8 cellular contexts compared by ENCODE assay signal in the genomic region with DNA sequence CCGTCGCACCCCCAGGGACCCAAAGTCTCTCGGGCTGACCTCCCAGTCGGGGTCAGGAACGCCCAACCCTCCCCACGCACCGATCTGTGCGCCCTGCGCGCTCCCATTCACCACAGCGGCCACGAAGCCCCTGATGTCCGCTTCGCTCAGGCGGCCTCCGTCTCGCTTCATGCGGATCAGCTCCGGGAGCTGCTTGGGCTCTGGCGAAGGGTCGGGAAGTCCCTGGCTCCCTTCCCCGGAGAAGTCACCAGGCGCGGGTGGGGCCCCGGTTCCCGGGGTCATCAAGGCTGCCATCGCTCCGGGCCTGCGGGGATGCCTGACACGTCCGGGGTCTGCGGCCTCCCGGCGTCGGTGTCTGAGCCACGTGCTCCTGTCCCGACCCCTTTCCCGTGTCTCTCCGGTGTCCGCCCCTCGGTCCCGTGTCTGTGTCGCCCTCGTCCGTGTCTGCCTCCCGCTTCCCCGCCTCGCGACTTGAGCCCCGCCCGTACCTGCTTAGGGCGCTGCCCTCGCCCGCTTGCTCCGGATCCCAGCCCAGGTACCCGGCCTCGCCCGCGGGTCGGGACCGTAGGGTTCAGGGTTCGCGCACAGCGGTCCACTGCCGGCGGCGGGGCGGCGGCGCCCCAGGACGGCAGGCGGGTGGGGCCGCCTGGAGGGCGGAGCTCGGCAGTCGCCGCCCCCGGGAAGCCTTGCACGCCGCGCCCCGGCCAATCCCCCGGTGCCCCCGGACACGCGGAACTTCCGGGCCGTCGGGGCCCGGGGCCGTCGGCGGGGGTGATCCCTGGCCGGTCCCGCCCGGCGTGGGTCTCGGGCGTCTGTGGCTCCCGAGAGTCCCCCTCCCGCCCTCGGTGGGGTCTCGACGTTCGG. TPM values are rescaled to one million over a fixed set of nuclear protein-coding genes. Genes with fewer than 3 reads are reported as not detected.
DNase-seq lines count a peak whose midpoint lies in the region; ATAC-seq and TF ChIP-seq lines count a peak whose summit lies in the region.

A gene with protein sequence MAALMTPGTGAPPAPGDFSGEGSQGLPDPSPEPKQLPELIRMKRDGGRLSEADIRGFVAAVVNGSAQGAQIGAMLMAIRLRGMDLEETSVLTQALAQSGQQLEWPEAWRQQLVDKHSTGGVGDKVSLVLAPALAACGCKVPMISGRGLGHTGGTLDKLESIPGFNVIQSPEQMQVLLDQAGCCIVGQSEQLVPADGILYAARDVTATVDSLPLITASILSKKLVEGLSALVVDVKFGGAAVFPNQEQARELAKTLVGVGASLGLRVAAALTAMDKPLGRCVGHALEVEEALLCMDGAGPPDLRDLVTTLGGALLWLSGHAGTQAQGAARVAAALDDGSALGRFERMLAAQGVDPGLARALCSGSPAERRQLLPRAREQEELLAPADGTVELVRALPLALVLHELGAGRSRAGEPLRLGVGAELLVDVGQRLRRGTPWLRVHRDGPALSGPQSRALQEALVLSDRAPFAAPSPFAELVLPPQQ (minus strand): TSS at position 597 of the 864 bp plus-strand sequence. CDS start 303 bp downstream, at position 294.

- 3% methylated on average over 6 of the region's 105 CpGs for WGBS in esophagus muscularis mucosa
- WGBS in tibial nerve, 2 donors, result 4 to 15% methylated on average over 23 to 59 of the region's 105 CpGs

- no peak within 1 kb of the TSS for H3K27ac ChIP-seq in HUES6 (ENCODE audit: low read depth, low read length)
- peak within 1 kb of the TSS; percentile 79 to 93 (median 88) for H3K27ac ChIP-seq in esophagus muscularis mucosa (replicated peaks in 1 of 4)
- H3K27ac ChIP-seq in tibial nerve, result peak within 1 kb of the TSS; percentile 56 to 96 (median 90)

- no peak for TF ChIP-seq POLR2A in esophagus muscularis mucosa (IDR thresholded peaks at IDR 0.05; ENCODE audit: low read depth)
- peak; percentile 31 to 69 for TF ChIP-seq POLR2A in tibial nerve (IDR thresholded peaks at IDR 0.05)

- TF ChIP-seq EP300 in esophagus muscularis mucosa (IDR thresholded peaks at IDR 0.05), result no peak
- TF ChIP-seq EP300 in tibial nerve (IDR thresholded peaks at IDR 0.05), result no peak

- H3K36me3 Mint-ChIP-seq in activated CD8-positive, alpha-beta memory T cell treated with anti-CD3 and anti-CD28 coated beads, Interleukin-2, amount 10 ng/mL, durations not matched to agents 7 days and 5 days, result peaks cover 12% of the 10 kb centered on the region
- no peaks in the 10 kb centered on the region for H3K36me3 Mint-ChIP-seq in natural killer cell treated with Interleukin-12 subunit alpha and Interleukin-12 subunit beta and Interleukin-15 and Interleukin-18, amount 100 ng/mL, for 72 hours

- H3K36me3 ChIP-seq in HUES6 (ENCODE audit: control insufficient read depth, insufficient read depth, low read length) (no peaks in the 10 kb centered on the region), esophagus muscularis mucosa (no peaks in the 10 kb centered on the region), tibial nerve (no peaks in the 10 kb centered on the region)

- ATAC-seq in activated CD8-positive, alpha-beta memory T cell treated with anti-CD3 and anti-CD28 coated beads, Interleukin-2, amount 10 ng/mL, durations not matched to agents 7 days and 5 days, result peak; percentile 32
- peak; percentile 49 to 68 for ATAC-seq in natural killer cell treated with Interleukin-12 subunit alpha and Interleukin-12 subunit beta and Interleukin-15 and Interleukin-18, amount 100 ng/mL, for 72 hours

- H3K27me3 ChIP-seq in HUES6 (ENCODE audit: control insufficient read depth, insufficient read depth, low read length), result peaks cover 77% of the 10 kb centered on the region
- H3K27me3 ChIP-seq in esophagus muscularis mucosa, result peaks cover 10 to 56% (median 37%) of the 10 kb centered on the region in 4 donors
- H3K27me3 ChIP-seq in tibial nerve, result peaks cover 3 to 51% of the 10 kb centered on the region in 2 donors

- in situ Hi-C loops in GM13976 (cut with MboI; ENCODE audit: low sequenced_read_pairs, unreplicated experiment), result no loop called here

- peak within 1 kb of the TSS; percentile 75 for H3K4me3 ChIP-seq in HUES6 (ENCODE audit: low read depth, low read length)
- H3K4me3 ChIP-seq in esophagus muscularis mucosa, result peak within 1 kb of the TSS; percentile 62 to 72 (median 63)
- peak within 1 kb of the TSS; percentile 31 to 60 (median 52) for H3K4me3 ChIP-seq in tibial nerve

- DNase-seq in GM13976 (ENCODE audit: low spot score) (peak; percentile 88), esophagus muscularis mucosa (ENCODE audit: extremely low spot score) (no peak), tibial nerve (ENCODE audit: low spot score in 2 of 2) (peak; percentile 40 to 45), NCI-H345 (lab: John Stamatoyannopoulos, UW) (no peak), NCI-H1105 treated with DMSO at 0.1 percent for 48 hours (lab: John Stamatoyannopoulos, UW) (no peak)
- peak; percentile 88 for DNase-seq in activated CD8-positive, alpha-beta memory T cell treated with anti-CD3 and anti-CD28 coated beads, Interleukin-2, amount 10 ng/mL, durations not matched to agents 7 days and 5 days
- DNase-seq in natural killer cell treated with Interleukin-12 subunit alpha and Interleukin-12 subunit beta and Interleukin-15 and Interleukin-18, amount 100 ng/mL, for 72 hours (ENCODE audit: low spot score), result peak; percentile 91

- H3K9me3 ChIP-seq in HUES6 (ENCODE audit: control insufficient read depth, insufficient read depth, low read depth, low read length) (no peaks in the 10 kb centered on the region), esophagus muscularis mucosa (no peaks in the 10 kb centered on the region), tibial nerve (no peaks in the 10 kb centered on the region)

- H3K27ac Mint-ChIP-seq in activated CD8-positive, alpha-beta memory T cell treated with anti-CD3 and anti-CD28 coated beads, Interleukin-2, amount 10 ng/mL, durations not matched to agents 7 days and 5 days, result peak within 1 kb of the TSS; percentile 100
- peak within 1 kb of the TSS; percentile 95 for H3K27ac Mint-ChIP-seq in natural killer cell treated with Interleukin-12 subunit alpha and Interleukin-12 subunit beta and Interleukin-15 and Interleukin-18, amount 100 ng/mL, for 72 hours

- CTCF ChIA-PET in activated CD8-positive, alpha-beta memory T cell treated with anti-CD3 and anti-CD28 coated beads, Interleukin-2, amount 10 ng/mL, durations not matched to agents 7 days and 5 days (lab: Charles Lee), result interaction anchor here (0.6 to 7.1 kb wide), 8 partner anchors 10 to 188 kb away, joined by 3 to 69 read pairs (median 6); a partner anchor contains a TSS

- H3K4me3 Mint-ChIP-seq in activated CD8-positive, alpha-beta memory T cell treated with anti-CD3 and anti-CD28 coated beads, Interleukin-2, amount 10 ng/mL, durations not matched to agents 7 days and 5 days, result peak within 1 kb of the TSS; percentile 94
- H3K4me3 Mint-ChIP-seq in natural killer cell treated with Interleukin-12 subunit alpha and Interleukin-12 subunit beta and Interleukin-15 and Interleukin-18, amount 100 ng/mL, for 72 hours, result peak within 1 kb of the TSS; percentile 92

- peaks cover 52% of the 10 kb centered on the region for H3K4me1 Mint-ChIP-seq in activated CD8-positive, alpha-beta memory T cell treated with anti-CD3 and anti-CD28 coated beads, Interleukin-2, amount 10 ng/mL, durations not matched to agents 7 days and 5 days
- H3K4me1 Mint-ChIP-seq in natural killer cell treated with Interleukin-12 subunit alpha and Interleukin-12 subunit beta and Interleukin-15 and Interleukin-18, amount 100 ng/mL, for 72 hours (ENCODE audit: low read depth in 2 of 2), result peaks cover 40 to 42% of the 10 kb centered on the region in 2 donors

- H3K9ac ChIP-seq in HUES6 (ENCODE audit: low read length), result peak within 1 kb of the TSS; percentile 42

- peaks cover 19% of the 10 kb centered on the region for H3K4me1 ChIP-seq in HUES6 (ENCODE audit: control insufficient read depth, insufficient read depth, low read length)
- peaks cover 39 to 75% (median 66%) of the 10 kb centered on the region in 4 donors for H3K4me1 ChIP-seq in esophagus muscularis mucosa
- H3K4me1 ChIP-seq in tibial nerve, result peaks cover 0 to 74% (median 34%) of the 10 kb centered on the region in 4 donors

- no peak for TF ChIP-seq CTCF in GM13976 (IDR thresholded peaks at IDR 0.05; ENCODE audit: borderline replicate concordance, control extremely low read depth, extremely low read depth, insufficient read depth, missing control alignments)
- TF ChIP-seq CTCF in esophagus muscularis mucosa (IDR thresholded peaks at IDR 0.05), result no peak
- peak in 1 of 5 experiments; percentile 9 for TF ChIP-seq CTCF in tibial nerve (IDR thresholded peaks at IDR 0.05)

- H3K27me3 Mint-ChIP-seq in activated CD8-positive, alpha-beta memory T cell treated with anti-CD3 and anti-CD28 coated beads, Interleukin-2, amount 10 ng/mL, durations not matched to agents 7 days and 5 days, result no peaks in the 10 kb centered on the region
- no peaks in the 10 kb centered on the region for H3K27me3 Mint-ChIP-seq in natural killer cell treated with Interleukin-12 subunit alpha and Interleukin-12 subunit beta and Interleukin-15 and Interleukin-18, amount 100 ng/mL, for 72 hours

- no peaks in the 10 kb centered on the region for H3K9me3 Mint-ChIP-seq in activated CD8-positive, alpha-beta memory T cell treated with anti-CD3 and anti-CD28 coated beads, Interleukin-2, amount 10 ng/mL, durations not matched to agents 7 days and 5 days (ENCODE audit: low read depth)
- no peaks in the 10 kb centered on the region for H3K9me3 Mint-ChIP-seq in natural killer cell treated with Interleukin-12 subunit alpha and Interleukin-12 subunit beta and Interleukin-15 and Interleukin-18, amount 100 ng/mL, for 72 hours

- intact Hi-C loops in esophagus muscularis mucosa (cut with DNase I), result loop anchor here (5.0 kb wide), 1 partner anchor 53 kb away; a partner anchor contains a TSS

RNA-seq across cellular contexts. Expression of the gene that starts here (rescaled TPM):
- 100 to 1,000 TPM in 1 of 2 experiments, 10 to 100 TPM in 1; 93.1 to 108 TPM for total RNA-seq in activated CD8-positive, alpha-beta memory T cell treated with anti-CD3 and anti-CD28 coated beads, Interleukin-2, amount 10 ng/mL, durations not matched to agents 7 days and 5 days
- total RNA-seq in esophagus muscularis mucosa (10 to 100 TPM; 27.4 to 79.2 (median 35.9) TPM), tibial nerve (100 to 1,000 TPM in 1 of 4 donors, 10 to 100 TPM in 3; 33.1 to 239 (median 60.3) TPM)
- 100 to 1,000 TPM; 164 to 234 TPM for total RNA-seq in natural killer cell treated with Interleukin-12 subunit alpha and Interleukin-12 subunit beta and Interleukin-15 and Interleukin-18, amount 100 ng/mL, for 72 hours

Comparison
In these comparisons a context has a peak if more than half of its experiments do, and no peak if none do; other contexts are left out.
1. DNase-seq: peak in GM13976 (single experiment), activated CD8-positive, alpha-beta memory T cell treated with anti-CD3 and anti-CD28 coated beads, Interleukin-2, amount 10 ng/mL, durations not matched to agents 7 days and 5 days (single experiment), natural killer cell treated with Interleukin-12 subunit alpha and Interleukin-12 subunit beta and Interleukin-15 and Interleukin-18, amount 100 ng/mL, for 72 hours (single experiment) and tibial nerve (2 of 2); none in esophagus muscularis mucosa (single experiment), NCI-H345 (single experiment) and NCI-H1105 treated with DMSO at 0.1 percent for 48 hours (single experiment).
2. Peak in every context shown above with its lines, with median percentiles within 50 percentile points of each other: H3K4me3 ChIP-seq.